Comparison of ENCODE assay signal across 1 cellular context in genomic region chr6:136964368-136964767, GRCh38.
TF ChIP-seq lines count a peak whose summit lies in the region.

No MANE protein-coding gene starts in this region.

TF ChIP-seq in H1, 55 proteins besides CTCF, POLR2A, EP300 and RAD21 (continued from another document):
- TF ChIP-seq CHD7 (IDR thresholded peaks at IDR 0.05; ENCODE audit: insufficient replicate concordance, low read length) (no peak), CREB1 (IDR thresholded peaks at IDR 0.05) (no peak), SUZ12 (IDR thresholded peaks at IDR 0.05; ENCODE audit: low read length) (no peak), CHD1 (IDR thresholded peaks at IDR 0.05; ENCODE audit: low read depth, low read length) (no peak), SAP30 (IDR thresholded peaks at IDR 0.05; ENCODE audit: insufficient read depth, insufficient replicate concordance, low read length) (no peak), EZH2 (IDR thresholded peaks at IDR 0.05; ENCODE audit: low read depth, low read length, severe bottlenecking) (no peak), SRF (IDR thresholded peaks at IDR 0.05; ENCODE audit: low read depth, low read length) (no peak), KDM1A (IDR thresholded peaks at IDR 0.05; ENCODE audit: borderline replicate concordance, low read length) (no peak), ATF3 (IDR thresholded peaks at IDR 0.05; ENCODE audit: insufficient read depth, low read depth, low read length) (no peak), CTBP2 (IDR thresholded peaks at IDR 0.05; ENCODE audit: borderline replicate concordance, insufficient read depth, insufficient read length, low read length) (no peak), SP1 (IDR thresholded peaks at IDR 0.05; ENCODE audit: low read depth, low read length) (no peak), YY1 (IDR thresholded peaks at IDR 0.05; ENCODE audit: low read depth, low read length) (no peak), HDAC2 (IDR thresholded peaks at IDR 0.05; ENCODE audit: borderline replicate concordance in 1 of 2, low read depth in 2 of 2, low read length in 2 of 2) (no peak), CEBPB (IDR thresholded peaks at IDR 0.05; ENCODE audit: low read depth, low read length) (no peak), KDM4A (IDR thresholded peaks at IDR 0.05; ENCODE audit: low read depth, low read length, severe bottlenecking) (no peak), BACH1 (IDR thresholded peaks at IDR 0.05; ENCODE audit: low read length) (no peak)
- TF ChIP-seq, protein P1, sequence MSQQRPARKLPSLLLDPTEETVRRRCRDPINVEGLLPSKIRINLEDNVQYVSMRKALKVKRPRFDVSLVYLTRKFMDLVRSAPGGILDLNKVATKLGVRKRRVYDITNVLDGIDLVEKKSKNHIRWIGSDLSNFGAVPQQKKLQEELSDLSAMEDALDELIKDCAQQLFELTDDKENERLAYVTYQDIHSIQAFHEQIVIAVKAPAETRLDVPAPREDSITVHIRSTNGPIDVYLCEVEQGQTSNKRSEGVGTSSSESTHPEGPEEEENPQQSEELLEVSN (IDR thresholded peaks at IDR 0.05) = no peak
